In the genomic region with DNA sequence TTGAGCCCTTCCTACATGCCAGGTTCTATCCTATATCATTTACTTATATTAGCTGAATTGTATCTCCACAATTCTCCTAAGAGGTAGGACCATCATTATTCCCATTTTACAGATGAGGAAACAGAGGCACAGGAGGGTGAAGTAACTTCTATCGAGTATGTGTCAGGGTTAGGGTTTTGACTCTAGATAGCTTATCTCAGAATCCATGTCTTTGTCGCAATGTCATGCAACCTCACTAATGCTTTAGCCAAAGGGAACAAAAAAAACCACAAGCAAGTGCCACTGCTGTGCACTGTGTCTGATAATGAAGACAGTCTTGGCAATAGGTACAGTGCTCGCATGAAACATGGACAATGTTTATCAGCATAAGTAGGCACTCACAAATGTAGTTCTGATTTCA, we compare ENCODE assay signal across 21 cellular contexts.
"Had no signal": no experiment of that assay in that cellular context is flagged by ENCODE, and none has a peak within 500 bp of the region (broad histone marks: within the 10 kb centered on the region; RNA-seq: fewer than 3 reads in every experiment).

No MANE protein-coding gene starts in this region.

- H3K4me1 Mint-ChIP-seq: memory B cell, neural progenitor cell had no signal

- H3K9me3 Mint-ChIP-seq: natural killer cell treated with Interleukin-12 subunit alpha and Interleukin-12 subunit beta and Interleukin-15 and Interleukin-18, amount 100 ng/mL, for 72 hours; neural progenitor cell had no signal

- H3K4me3 Mint-ChIP-seq: memory B cell; natural killer cell treated with Interleukin-12 subunit alpha and Interleukin-12 subunit beta and Interleukin-15 and Interleukin-18, amount 100 ng/mL, for 72 hours; neural progenitor cell had no signal

- H3K4me3 ChIP-seq: hepatocyte, left ventricle myocardium inferior, lower lobe of right lung, neural progenitor cell, ovary, right atrium auricular region, sigmoid colon, skin epidermis, suprapubic skin, thyroid gland, upper lobe of left lung, uterus had no signal

- H3K27ac Mint-ChIP-seq: memory B cell; natural killer cell treated with Interleukin-12 subunit alpha and Interleukin-12 subunit beta and Interleukin-15 and Interleukin-18, amount 100 ng/mL, for 72 hours; neural progenitor cell had no signal

- ATAC-seq: foreskin keratinocyte; left cardiac atrium; lower lobe of right lung; natural killer cell treated with Interleukin-12 subunit alpha and Interleukin-12 subunit beta and Interleukin-15 and Interleukin-18, amount 100 ng/mL, for 72 hours; stimulated activated naive CD8-positive, alpha-beta T cell treated with anti-CD3 and anti-CD28 coated beads, Interleukin-15, Interleukin-2, amounts not matched to agents 100 U/mL and 50 U/mL, for 24 hours had no signal

- H3K36me3 Mint-ChIP-seq: memory B cell; natural killer cell treated with Interleukin-12 subunit alpha and Interleukin-12 subunit beta and Interleukin-15 and Interleukin-18, amount 100 ng/mL, for 72 hours; neural progenitor cell had no signal

- DNase-seq: dermis blood vessel endothelial cell; foreskin keratinocyte; kidney; left cardiac atrium; left ventricle myocardium inferior; lower lobe of right lung; midbrain; nucleus accumbens; ovary; sigmoid colon; stimulated activated naive CD8-positive, alpha-beta T cell treated with anti-CD3 and anti-CD28 coated beads, Interleukin-15, Interleukin-2, amounts not matched to agents 100 U/mL and 50 U/mL, for 24 hours; thyroid gland; upper lobe of left lung; uterus had no signal
